ENCODE assay signal across 1 cellular context in genomic region chrX:21837056-21837455, GRCh38.
TF ChIP-seq lines count a peak whose summit lies in the region.

No MANE protein-coding gene starts in this region.

TF ChIP-seq in SK-N-SH, 30 proteins besides CTCF, POLR2A, EP300 and RAD21 (continued from another document):
- no peak for TF ChIP-seq PBX3 (IDR thresholded peaks at IDR 0.05)
- no peak for TF ChIP-seq FOXM1 (IDR thresholded peaks at IDR 0.05; ENCODE audit: low read depth)
- TF ChIP-seq ELF1 (IDR thresholded peaks at IDR 0.05) = no peak
- no peak for TF ChIP-seq YY1 (IDR thresholded peaks at IDR 0.05; ENCODE audit: low read depth)
- TF ChIP-seq MEF2A (IDR thresholded peaks at IDR 0.05; ENCODE audit: borderline replicate concordance, low read depth) = no peak
- no peak for TF ChIP-seq TEAD4 (IDR thresholded peaks at IDR 0.05; ENCODE audit: borderline replicate concordance, insufficient read depth)
- TF ChIP-seq NRF1 (IDR thresholded peaks at IDR 0.05; ENCODE audit: low read depth, low read length) = no peak
- no peak for TF ChIP-seq POLR2AphosphoS5 (IDR thresholded peaks at IDR 0.05; ENCODE audit: low read depth, low read length)
- no peak for TF ChIP-seq FOSL2 (IDR thresholded peaks at IDR 0.05; ENCODE audit: borderline replicate concordance, low read depth)
- TF ChIP-seq MXI1 (IDR thresholded peaks at IDR 0.05; ENCODE audit: low read depth, low read length) = no peak
- no peak for TF ChIP-seq RXRA (IDR thresholded peaks at IDR 0.05; ENCODE audit: borderline replicate concordance, low read depth)
- TF ChIP-seq NFIC (IDR thresholded peaks at IDR 0.05; ENCODE audit: borderline replicate concordance) = no peak
